1 cellular context compared by ENCODE assay signal in the genomic region with DNA sequence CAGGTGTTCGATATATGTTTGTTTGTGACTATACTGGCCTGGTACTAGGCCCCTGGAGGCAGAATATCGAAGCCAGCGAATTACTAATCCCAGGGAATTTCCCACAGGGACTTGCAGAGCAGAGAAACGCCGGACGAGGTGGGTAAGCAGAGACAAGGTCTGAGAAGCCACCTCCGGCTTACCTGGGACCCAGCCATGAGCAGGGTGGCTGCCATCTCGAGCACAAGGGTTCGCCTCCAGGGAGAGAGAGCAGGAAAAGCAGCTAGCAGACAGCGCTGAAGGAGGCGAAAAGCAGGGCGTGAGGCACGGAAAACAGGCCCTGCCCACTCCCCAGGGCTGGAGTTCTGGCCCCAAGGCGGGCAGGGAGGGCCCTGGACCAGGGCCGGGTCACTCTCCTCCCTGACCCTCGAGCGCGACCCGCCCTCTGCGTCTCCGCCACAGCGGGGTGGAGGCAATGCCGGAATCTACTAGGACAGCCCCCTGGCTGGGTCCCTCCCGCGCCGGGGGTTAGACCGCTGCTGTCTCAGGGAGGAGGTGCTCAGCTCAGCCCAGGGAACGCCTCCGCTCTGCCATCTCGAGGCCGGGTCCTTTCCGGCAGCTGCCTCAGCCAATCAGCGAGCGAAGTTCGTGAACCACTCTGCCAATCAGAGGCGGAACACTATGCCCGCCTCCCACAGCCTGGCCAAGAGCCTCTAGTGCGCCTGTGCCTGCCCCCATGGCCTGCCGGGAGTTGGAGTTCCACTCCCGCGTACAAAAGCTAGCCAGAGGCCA.
TF ChIP-seq lines count a peak whose summit lies in the region.

No MANE protein-coding gene starts in this region.

TF ChIP-seq in GM12878, 131 proteins besides CTCF, POLR2A, EP300 and RAD21 (continued from another document and continues in another):
- TF ChIP-seq, protein P1, sequence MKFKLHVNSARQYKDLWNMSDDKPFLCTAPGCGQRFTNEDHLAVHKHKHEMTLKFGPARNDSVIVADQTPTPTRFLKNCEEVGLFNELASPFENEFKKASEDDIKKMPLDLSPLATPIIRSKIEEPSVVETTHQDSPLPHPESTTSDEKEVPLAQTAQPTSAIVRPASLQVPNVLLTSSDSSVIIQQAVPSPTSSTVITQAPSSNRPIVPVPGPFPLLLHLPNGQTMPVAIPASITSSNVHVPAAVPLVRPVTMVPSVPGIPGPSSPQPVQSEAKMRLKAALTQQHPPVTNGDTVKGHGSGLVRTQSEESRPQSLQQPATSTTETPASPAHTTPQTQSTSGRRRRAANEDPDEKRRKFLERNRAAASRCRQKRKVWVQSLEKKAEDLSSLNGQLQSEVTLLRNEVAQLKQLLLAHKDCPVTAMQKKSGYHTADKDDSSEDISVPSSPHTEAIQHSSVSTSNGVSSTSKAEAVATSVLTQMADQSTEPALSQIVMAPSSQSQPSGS (IDR thresholded peaks at IDR 0.05; ENCODE audit: low read length) = no peak
- TF ChIP-seq CBX5 (IDR thresholded peaks at IDR 0.05; ENCODE audit: low read depth) (no peak), MXI1 (IDR thresholded peaks at IDR 0.05; ENCODE audit: low read depth, low read length) (peak; percentile 31), FOS (IDR thresholded peaks at IDR 0.05; ENCODE audit: borderline replicate concordance, extremely low read depth, insufficient read length) (peak; percentile 82), NBN (IDR thresholded peaks at IDR 0.05) (no peak), EGR1 (IDR thresholded peaks at IDR 0.05; ENCODE audit: borderline replicate concordance in 1 of 2, low read depth in 2 of 2, low read length in 2 of 2) (peak in 1 of 2 experiments; percentile 58; a peak in 1 of 3 replicates), KAT2A (conservative IDR thresholded peaks at IDR 0.05; ENCODE audit: control insufficient read depth, low read depth, low read length) (no peak), EED (IDR thresholded peaks at IDR 0.05; ENCODE audit: low read depth) (0 out of 2 replicates have a peak, but pooled peaks have one; percentile 42), BCL11A (IDR thresholded peaks at IDR 0.05; ENCODE audit: low read depth, low read length) (no peak), SREBF1 (IDR thresholded peaks at IDR 0.05; ENCODE audit: low read length) (peak; percentile 32; the same call in 1 of the 2 replicates), RBBP5 (conservative IDR thresholded peaks at IDR 0.05) (no peak), BMI1 (IDR thresholded peaks at IDR 0.05; ENCODE audit: borderline replicate concordance) (no peak), NFYA (IDR thresholded peaks at IDR 0.05; ENCODE audit: borderline replicate concordance, low read depth, low read length) (peak; percentile 34; the same call in 1 of the 2 replicates), MTA2 (IDR thresholded peaks at IDR 0.05; ENCODE audit: low read depth) (peak; percentile 13; the same call in 1 of the 2 replicates), RFX5 (IDR thresholded peaks at IDR 0.05; ENCODE audit: low read depth, low read length) (peak; percentile 61; the same call in 1 of the 2 replicates), NR2C2 (IDR thresholded peaks at IDR 0.05; ENCODE audit: borderline replicate concordance, control insufficient read depth, insufficient read length, low read depth) (no peak), CEBPB (IDR thresholded peaks at IDR 0.05; ENCODE audit: borderline replicate concordance in 1 of 2, low read depth in 2 of 2, low read length in 2 of 2) (no peak), SMAD1 (IDR thresholded peaks at IDR 0.05; ENCODE audit: low read depth, partially characterized antibody) (peak; percentile 27), DPF2 (IDR thresholded peaks at IDR 0.05) (peak; percentile 91), TBL1XR1 (IDR thresholded peaks at IDR 0.05; ENCODE audit: low read depth, low read length) (no peak), TAF1 (IDR thresholded peaks at IDR 0.05; ENCODE audit: borderline replicate concordance, low read depth, low read length) (0 out of 2 replicates have a peak, but pooled peaks have one; percentile 25), ZZZ3 (IDR thresholded peaks at IDR 0.05; ENCODE audit: control insufficient read depth, insufficient read length, low read depth) (no peak), CREB1 (IDR thresholded peaks at IDR 0.05; ENCODE audit: low read depth) (no peak; the same call in 1 of the 2 replicates), FOXM1 (IDR thresholded peaks at IDR 0.05; ENCODE audit: low read depth, low read length) (no peak), PAX8 (IDR thresholded peaks at IDR 0.05) (no peak), NR2F1 (conservative IDR thresholded peaks at IDR 0.05) (peak; percentile 76), YBX1 (IDR thresholded peaks at IDR 0.05) (no peak), FOXK2 (IDR thresholded peaks at IDR 0.05) (no peak), SMARCA5 (IDR thresholded peaks at IDR 0.05) (0 out of 2 replicates have a peak, but pooled peaks have one; percentile 63), HCFC1 (IDR thresholded peaks at IDR 0.05; ENCODE audit: low read length) (peak; percentile 86), SRF (IDR thresholded peaks at IDR 0.05; ENCODE audit: low read depth in 2 of 2, low read length in 2 of 2) (no peak), SUPT20H (IDR thresholded peaks at IDR 0.05; ENCODE audit: borderline replicate concordance, control insufficient read depth, low read depth, low read length) (no peak), SIX5 (IDR thresholded peaks at IDR 0.05; ENCODE audit: low read depth, low read length, severe bottlenecking) (peak; percentile 88), CBX3 (IDR thresholded peaks at IDR 0.05; ENCODE audit: borderline replicate concordance, low read depth) (no peak), CBFB (IDR thresholded peaks at IDR 0.05; ENCODE audit: low read depth) (0 out of 2 replicates have a peak, but pooled peaks have one; percentile 51), NFXL1 (IDR thresholded peaks at IDR 0.05; ENCODE audit: borderline replicate concordance) (no peak)
- TF ChIP-seq, protein P2, sequence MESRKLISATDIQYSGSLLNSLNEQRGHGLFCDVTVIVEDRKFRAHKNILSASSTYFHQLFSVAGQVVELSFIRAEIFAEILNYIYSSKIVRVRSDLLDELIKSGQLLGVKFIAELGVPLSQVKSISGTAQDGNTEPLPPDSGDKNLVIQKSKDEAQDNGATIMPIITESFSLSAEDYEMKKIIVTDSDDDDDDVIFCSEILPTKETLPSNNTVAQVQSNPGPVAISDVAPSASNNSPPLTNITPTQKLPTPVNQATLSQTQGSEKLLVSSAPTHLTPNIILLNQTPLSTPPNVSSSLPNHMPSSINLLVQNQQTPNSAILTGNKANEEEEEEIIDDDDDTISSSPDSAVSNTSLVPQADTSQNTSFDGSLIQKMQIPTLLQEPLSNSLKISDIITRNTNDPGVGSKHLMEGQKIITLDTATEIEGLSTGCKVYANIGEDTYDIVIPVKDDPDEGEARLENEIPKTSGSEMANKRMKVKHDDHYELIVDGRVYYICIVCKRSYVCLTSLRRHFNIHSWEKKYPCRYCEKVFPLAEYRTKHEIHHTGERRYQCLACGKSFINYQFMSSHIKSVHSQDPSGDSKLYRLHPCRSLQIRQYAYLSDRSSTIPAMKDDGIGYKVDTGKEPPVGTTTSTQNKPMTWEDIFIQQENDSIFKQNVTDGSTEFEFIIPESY (IDR thresholded peaks at IDR 0.05) = no peak
- TF ChIP-seq, protein P3, sequence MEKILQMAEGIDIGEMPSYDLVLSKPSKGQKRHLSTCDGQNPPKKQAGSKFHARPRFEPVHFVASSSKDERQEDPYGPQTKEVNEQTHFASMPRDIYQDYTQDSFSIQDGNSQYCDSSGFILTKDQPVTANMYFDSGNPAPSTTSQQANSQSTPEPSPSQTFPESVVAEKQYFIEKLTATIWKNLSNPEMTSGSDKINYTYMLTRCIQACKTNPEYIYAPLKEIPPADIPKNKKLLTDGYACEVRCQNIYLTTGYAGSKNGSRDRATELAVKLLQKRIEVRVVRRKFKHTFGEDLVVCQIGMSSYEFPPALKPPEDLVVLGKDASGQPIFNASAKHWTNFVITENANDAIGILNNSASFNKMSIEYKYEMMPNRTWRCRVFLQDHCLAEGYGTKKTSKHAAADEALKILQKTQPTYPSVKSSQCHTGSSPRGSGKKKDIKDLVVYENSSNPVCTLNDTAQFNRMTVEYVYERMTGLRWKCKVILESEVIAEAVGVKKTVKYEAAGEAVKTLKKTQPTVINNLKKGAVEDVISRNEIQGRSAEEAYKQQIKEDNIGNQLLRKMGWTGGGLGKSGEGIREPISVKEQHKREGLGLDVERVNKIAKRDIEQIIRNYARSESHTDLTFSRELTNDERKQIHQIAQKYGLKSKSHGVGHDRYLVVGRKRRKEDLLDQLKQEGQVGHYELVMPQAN (conservative IDR thresholded peaks at IDR 0.05) = peak; percentile 74
- TF ChIP-seq, protein P4, sequence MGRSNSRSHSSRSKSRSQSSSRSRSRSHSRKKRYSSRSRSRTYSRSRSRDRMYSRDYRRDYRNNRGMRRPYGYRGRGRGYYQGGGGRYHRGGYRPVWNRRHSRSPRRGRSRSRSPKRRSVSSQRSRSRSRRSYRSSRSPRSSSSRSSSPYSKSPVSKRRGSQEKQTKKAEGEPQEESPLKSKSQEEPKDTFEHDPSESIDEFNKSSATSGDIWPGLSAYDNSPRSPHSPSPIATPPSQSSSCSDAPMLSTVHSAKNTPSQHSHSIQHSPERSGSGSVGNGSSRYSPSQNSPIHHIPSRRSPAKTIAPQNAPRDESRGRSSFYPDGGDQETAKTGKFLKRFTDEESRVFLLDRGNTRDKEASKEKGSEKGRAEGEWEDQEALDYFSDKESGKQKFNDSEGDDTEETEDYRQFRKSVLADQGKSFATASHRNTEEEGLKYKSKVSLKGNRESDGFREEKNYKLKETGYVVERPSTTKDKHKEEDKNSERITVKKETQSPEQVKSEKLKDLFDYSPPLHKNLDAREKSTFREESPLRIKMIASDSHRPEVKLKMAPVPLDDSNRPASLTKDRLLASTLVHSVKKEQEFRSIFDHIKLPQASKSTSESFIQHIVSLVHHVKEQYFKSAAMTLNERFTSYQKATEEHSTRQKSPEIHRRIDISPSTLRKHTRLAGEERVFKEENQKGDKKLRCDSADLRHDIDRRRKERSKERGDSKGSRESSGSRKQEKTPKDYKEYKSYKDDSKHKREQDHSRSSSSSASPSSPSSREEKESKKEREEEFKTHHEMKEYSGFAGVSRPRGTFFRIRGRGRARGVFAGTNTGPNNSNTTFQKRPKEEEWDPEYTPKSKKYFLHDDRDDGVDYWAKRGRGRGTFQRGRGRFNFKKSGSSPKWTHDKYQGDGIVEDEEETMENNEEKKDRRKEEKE (IDR thresholded peaks at IDR 0.05) = no peak
- TF ChIP-seq, protein P5, sequence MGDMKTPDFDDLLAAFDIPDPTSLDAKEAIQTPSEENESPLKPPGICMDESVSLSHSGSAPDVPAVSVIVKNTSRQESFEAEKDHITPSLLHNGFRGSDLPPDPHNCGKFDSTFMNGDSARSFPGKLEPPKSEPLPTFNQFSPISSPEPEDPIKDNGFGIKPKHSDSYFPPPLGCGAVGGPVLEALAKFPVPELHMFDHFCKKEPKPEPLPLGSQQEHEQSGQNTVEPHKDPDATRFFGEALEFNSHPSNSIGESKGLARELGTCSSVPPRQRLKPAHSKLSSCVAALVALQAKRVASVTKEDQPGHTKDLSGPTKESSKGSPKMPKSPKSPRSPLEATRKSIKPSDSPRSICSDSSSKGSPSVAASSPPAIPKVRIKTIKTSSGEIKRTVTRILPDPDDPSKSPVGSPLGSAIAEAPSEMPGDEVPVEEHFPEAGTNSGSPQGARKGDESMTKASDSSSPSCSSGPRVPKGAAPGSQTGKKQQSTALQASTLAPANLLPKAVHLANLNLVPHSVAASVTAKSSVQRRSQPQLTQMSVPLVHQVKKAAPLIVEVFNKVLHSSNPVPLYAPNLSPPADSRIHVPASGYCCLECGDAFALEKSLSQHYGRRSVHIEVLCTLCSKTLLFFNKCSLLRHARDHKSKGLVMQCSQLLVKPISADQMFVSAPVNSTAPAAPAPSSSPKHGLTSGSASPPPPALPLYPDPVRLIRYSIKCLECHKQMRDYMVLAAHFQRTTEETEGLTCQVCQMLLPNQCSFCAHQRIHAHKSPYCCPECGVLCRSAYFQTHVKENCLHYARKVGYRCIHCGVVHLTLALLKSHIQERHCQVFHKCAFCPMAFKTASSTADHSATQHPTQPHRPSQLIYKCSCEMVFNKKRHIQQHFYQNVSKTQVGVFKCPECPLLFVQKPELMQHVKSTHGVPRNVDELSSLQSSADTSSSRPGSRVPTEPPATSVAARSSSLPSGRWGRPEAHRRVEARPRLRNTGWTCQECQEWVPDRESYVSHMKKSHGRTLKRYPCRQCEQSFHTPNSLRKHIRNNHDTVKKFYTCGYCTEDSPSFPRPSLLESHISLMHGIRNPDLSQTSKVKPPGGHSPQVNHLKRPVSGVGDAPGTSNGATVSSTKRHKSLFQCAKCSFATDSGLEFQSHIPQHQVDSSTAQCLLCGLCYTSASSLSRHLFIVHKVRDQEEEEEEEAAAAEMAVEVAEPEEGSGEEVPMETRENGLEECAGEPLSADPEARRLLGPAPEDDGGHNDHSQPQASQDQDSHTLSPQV (IDR thresholded peaks at IDR 0.05) = no peak
- TF ChIP-seq, protein P6, sequence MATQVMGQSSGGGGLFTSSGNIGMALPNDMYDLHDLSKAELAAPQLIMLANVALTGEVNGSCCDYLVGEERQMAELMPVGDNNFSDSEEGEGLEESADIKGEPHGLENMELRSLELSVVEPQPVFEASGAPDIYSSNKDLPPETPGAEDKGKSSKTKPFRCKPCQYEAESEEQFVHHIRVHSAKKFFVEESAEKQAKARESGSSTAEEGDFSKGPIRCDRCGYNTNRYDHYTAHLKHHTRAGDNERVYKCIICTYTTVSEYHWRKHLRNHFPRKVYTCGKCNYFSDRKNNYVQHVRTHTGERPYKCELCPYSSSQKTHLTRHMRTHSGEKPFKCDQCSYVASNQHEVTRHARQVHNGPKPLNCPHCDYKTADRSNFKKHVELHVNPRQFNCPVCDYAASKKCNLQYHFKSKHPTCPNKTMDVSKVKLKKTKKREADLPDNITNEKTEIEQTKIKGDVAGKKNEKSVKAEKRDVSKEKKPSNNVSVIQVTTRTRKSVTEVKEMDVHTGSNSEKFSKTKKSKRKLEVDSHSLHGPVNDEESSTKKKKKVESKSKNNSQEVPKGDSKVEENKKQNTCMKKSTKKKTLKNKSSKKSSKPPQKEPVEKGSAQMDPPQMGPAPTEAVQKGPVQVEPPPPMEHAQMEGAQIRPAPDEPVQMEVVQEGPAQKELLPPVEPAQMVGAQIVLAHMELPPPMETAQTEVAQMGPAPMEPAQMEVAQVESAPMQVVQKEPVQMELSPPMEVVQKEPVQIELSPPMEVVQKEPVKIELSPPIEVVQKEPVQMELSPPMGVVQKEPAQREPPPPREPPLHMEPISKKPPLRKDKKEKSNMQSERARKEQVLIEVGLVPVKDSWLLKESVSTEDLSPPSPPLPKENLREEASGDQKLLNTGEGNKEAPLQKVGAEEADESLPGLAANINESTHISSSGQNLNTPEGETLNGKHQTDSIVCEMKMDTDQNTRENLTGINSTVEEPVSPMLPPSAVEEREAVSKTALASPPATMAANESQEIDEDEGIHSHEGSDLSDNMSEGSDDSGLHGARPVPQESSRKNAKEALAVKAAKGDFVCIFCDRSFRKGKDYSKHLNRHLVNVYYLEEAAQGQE (IDR thresholded peaks at IDR 0.05; ENCODE audit: low read depth, low read length) = no peak
